20 cellular contexts compared by ENCODE assay signal in genomic region chr20:34072778-34073177, GRCh38.
"Had no signal": no experiment of that assay in that cellular context is flagged by ENCODE, and none has a peak within 500 bp of the region (broad histone marks: within the 10 kb centered on the region; RNA-seq: fewer than 3 reads in every experiment).

No MANE protein-coding gene starts in this region.

- H3K27ac ChIP-seq: foreskin keratinocyte, lower lobe of right lung, sigmoid colon, tibial artery had no signal

- H3K4me3 ChIP-seq: dorsolateral prefrontal cortex, lower lobe of right lung, sigmoid colon, tibial artery had no signal

- FAIRE-seq: colon had no signal

- H3K9me3 Mint-ChIP-seq: brain; endodermal cell; nephron; stimulated activated naive B cell treated with anti-CD40 and anti-IgM and Interleukin-4, amounts not matched to agents 10 μg/mL and 1 μg/mL and 100 μg/mL, for 72 hours; T-cell had no signal

- H3K4me3 Mint-ChIP-seq: activated CD8-positive, alpha-beta T cell treated with anti-CD3 and anti-CD28 coated beads, Interleukin-2, amount 10 ng/mL, durations not matched to agents 7 days and 5 days; brain; endodermal cell; nephron; stimulated activated naive B cell treated with anti-CD40 and anti-IgM and Interleukin-4, amounts not matched to agents 10 μg/mL and 1 μg/mL and 100 μg/mL, for 72 hours; T-cell had no signal

- H3K4me1 ChIP-seq: foreskin keratinocyte had no signal

- H3K27ac Mint-ChIP-seq: nephron had no signal

- H3K27me3 ChIP-seq: dorsolateral prefrontal cortex, foreskin keratinocyte, sigmoid colon, tibial artery had no signal

- DNase-seq: activated CD4-positive, alpha-beta T cell treated with anti-CD3 and anti-CD28 coated beads for 48 hours; activated CD4-positive, CD25-positive, alpha-beta regulatory T cell; activated CD8-positive, alpha-beta T cell treated with anti-CD3 and anti-CD28 coated beads, Interleukin-2, amount 10 ng/mL, durations not matched to agents 7 days and 5 days; activated gamma-delta T cell treated with Interleukin-2 at 50 U/mL for 16 hours; central memory CD4-positive, alpha-beta T cell; dorsolateral prefrontal cortex; endodermal cell; foreskin keratinocyte; hippocampal formation; islet precursor cell; lower lobe of right lung; sigmoid colon; stimulated activated CD4-positive, alpha-beta T cell treated with anti-CD3 and anti-CD28 coated beads, Interleukin-4, amount 100 ng/mL, for 4 hours; stimulated activated naive B cell treated with anti-CD40 and anti-IgM and Interleukin-4, amounts not matched to agents 10 μg/mL and 1 μg/mL and 100 μg/mL, for 72 hours; T-cell; T-helper 9 cell; tibial artery had no signal

- H3K27me3 Mint-ChIP-seq: brain; stimulated activated naive B cell treated with anti-CD40 and anti-IgM and Interleukin-4, amounts not matched to agents 10 μg/mL and 1 μg/mL and 100 μg/mL, for 72 hours; T-cell had no signal

- ATAC-seq: activated CD8-positive, alpha-beta T cell treated with anti-CD3 and anti-CD28 coated beads, Interleukin-2, amount 10 ng/mL, durations not matched to agents 7 days and 5 days; foreskin keratinocyte; lower lobe of right lung; stimulated activated naive B cell treated with anti-CD40 and anti-IgM and Interleukin-4, amounts not matched to agents 10 μg/mL and 1 μg/mL and 100 μg/mL, for 72 hours; T-cell had no signal

- H3K9me3 ChIP-seq: lower lobe of right lung, sigmoid colon, tibial artery had no signal
